9 cellular contexts compared by ENCODE assay signal in genomic region chr3:125148836-125149235, GRCh38.
DNase-seq lines count a peak whose midpoint lies in the region; ATAC-seq, FAIRE-seq and TF ChIP-seq lines count a peak whose summit lies in the region.
"Had no signal": no experiment of that assay in that cellular context is flagged by ENCODE, and none has a peak within 500 bp of the region (broad histone marks: within the 10 kb centered on the region; RNA-seq: fewer than 3 reads in every experiment).

No MANE protein-coding gene starts in this region.

- no peak overlapping the region for H3K27ac Mint-ChIP-seq in activated naive CD8-positive, alpha-beta T cell treated with anti-CD3 and anti-CD28 coated beads, Interleukin-2, amount 50 U/mL, for 24 hours
- H3K27ac Mint-ChIP-seq in stimulated activated naive CD8-positive, alpha-beta T cell treated with anti-CD3 and anti-CD28 coated beads, Interleukin-15, amount 100 ng/mL, for 72 hours: no peak overlapping the region
- no peak overlapping the region for H3K27ac Mint-ChIP-seq in mesothelial cell of epicardium

- no peaks in the 10 kb centered on the region for H3K36me3 Mint-ChIP-seq in activated naive CD8-positive, alpha-beta T cell treated with anti-CD3 and anti-CD28 coated beads, Interleukin-2, amount 50 U/mL, for 24 hours (ENCODE audit: low read depth)
- H3K36me3 Mint-ChIP-seq in mesothelial cell of epicardium: no peaks in the 10 kb centered on the region

- H3K4me3 ChIP-seq in lower leg skin (ENCODE audit: low read depth, poor library complexity, severe bottlenecking): no peak overlapping the region
- H3K4me3 ChIP-seq: colonic mucosa had no signal

- H3K4me3 Mint-ChIP-seq in activated naive CD8-positive, alpha-beta T cell treated with anti-CD3 and anti-CD28 coated beads, Interleukin-2, amount 50 U/mL, for 24 hours: no peak overlapping the region
- H3K4me3 Mint-ChIP-seq in stimulated activated naive CD8-positive, alpha-beta T cell treated with anti-CD3 and anti-CD28 coated beads, Interleukin-15, amount 100 ng/mL, for 72 hours: peak overlapping the region in 1 of 2 donors; percentile 9
- no peak overlapping the region for H3K4me3 Mint-ChIP-seq in mesothelial cell of epicardium

- 21 to 33% methylated on average over 17 of the region's 17 CpGs for WGBS in lower leg skin, 2 donors

- peak; percentile 5 for ATAC-seq in activated naive CD8-positive, alpha-beta T cell treated with anti-CD3 and anti-CD28 coated beads, Interleukin-2, amount 50 U/mL, for 24 hours
- peak; percentile 41 for ATAC-seq in stimulated activated naive CD8-positive, alpha-beta T cell treated with anti-CD3 and anti-CD28 coated beads, Interleukin-15, amount 100 ng/mL, for 72 hours
- no peak for ATAC-seq in HG03442 (IDR thresholded peaks at IDR 0.05; ENCODE audit: unreplicated experiment)

- DNase-seq in GM12892 (ENCODE audit: insufficient read length) (no peak), islet precursor cell (peak; percentile 75), epidermal melanocyte (ENCODE audit: insufficient read length, low spot score) (no peak), lower leg skin (ENCODE audit: low spot score in 2 of 2) (no peak), mesothelial cell of epicardium (ENCODE audit: low spot score in 2 of 2, unreplicated experiment in 2 of 2) (no peak)
- no peak for DNase-seq in activated naive CD8-positive, alpha-beta T cell treated with anti-CD3 and anti-CD28 coated beads, Interleukin-2, amount 50 U/mL, for 24 hours
- no peak for DNase-seq in stimulated activated naive CD8-positive, alpha-beta T cell treated with anti-CD3 and anti-CD28 coated beads, Interleukin-15, amount 100 ng/mL, for 72 hours
- DNase-seq: colonic mucosa had no signal

- intact Hi-C loops in lower leg skin (cut with DNase I; ENCODE audit: low total_unique reads): no loop called here

- peak; percentile 57 for FAIRE-seq in GM12892 (lab: Jason Lieb, UNC)

- no peak for TF ChIP-seq CTCF in lower leg skin (IDR thresholded peaks at IDR 0.05)
- no peak for TF ChIP-seq CTCF in mesothelial cell of epicardium (IDR thresholded peaks at IDR 0.05; ENCODE audit: unreplicated experiment)

- H3K4me1 Mint-ChIP-seq in activated naive CD8-positive, alpha-beta T cell treated with anti-CD3 and anti-CD28 coated beads, Interleukin-2, amount 50 U/mL, for 24 hours: peaks cover 15% of the 10 kb centered on the region
- H3K4me1 Mint-ChIP-seq in stimulated activated naive CD8-positive, alpha-beta T cell treated with anti-CD3 and anti-CD28 coated beads, Interleukin-15, amount 100 ng/mL, for 72 hours: peaks cover 32% of the 10 kb centered on the region
- peaks cover 15% of the 10 kb centered on the region for H3K4me1 Mint-ChIP-seq in mesothelial cell of epicardium

- TF ChIP-seq POLR2A in GM12892 (IDR thresholded peaks at IDR 0.05; ENCODE audit: low read depth, low read length) (no peak), lower leg skin (IDR thresholded peaks at IDR 0.05) (no peak)

- H3K27me3 Mint-ChIP-seq in activated naive CD8-positive, alpha-beta T cell treated with anti-CD3 and anti-CD28 coated beads, Interleukin-2, amount 50 U/mL, for 24 hours: peaks cover 16% of the 10 kb centered on the region
- peaks cover 31% of the 10 kb centered on the region for H3K27me3 Mint-ChIP-seq in stimulated activated naive CD8-positive, alpha-beta T cell treated with anti-CD3 and anti-CD28 coated beads, Interleukin-15, amount 100 ng/mL, for 72 hours
- H3K27me3 Mint-ChIP-seq in mesothelial cell of epicardium (ENCODE audit: low read depth): no peaks in the 10 kb centered on the region

- no peaks in the 10 kb centered on the region for H3K9me3 Mint-ChIP-seq in activated naive CD8-positive, alpha-beta T cell treated with anti-CD3 and anti-CD28 coated beads, Interleukin-2, amount 50 U/mL, for 24 hours
- no peaks in the 10 kb centered on the region for H3K9me3 Mint-ChIP-seq in stimulated activated naive CD8-positive, alpha-beta T cell treated with anti-CD3 and anti-CD28 coated beads, Interleukin-15, amount 100 ng/mL, for 72 hours
- no peaks in the 10 kb centered on the region for H3K9me3 Mint-ChIP-seq in mesothelial cell of epicardium
